In the genomic region with DNA sequence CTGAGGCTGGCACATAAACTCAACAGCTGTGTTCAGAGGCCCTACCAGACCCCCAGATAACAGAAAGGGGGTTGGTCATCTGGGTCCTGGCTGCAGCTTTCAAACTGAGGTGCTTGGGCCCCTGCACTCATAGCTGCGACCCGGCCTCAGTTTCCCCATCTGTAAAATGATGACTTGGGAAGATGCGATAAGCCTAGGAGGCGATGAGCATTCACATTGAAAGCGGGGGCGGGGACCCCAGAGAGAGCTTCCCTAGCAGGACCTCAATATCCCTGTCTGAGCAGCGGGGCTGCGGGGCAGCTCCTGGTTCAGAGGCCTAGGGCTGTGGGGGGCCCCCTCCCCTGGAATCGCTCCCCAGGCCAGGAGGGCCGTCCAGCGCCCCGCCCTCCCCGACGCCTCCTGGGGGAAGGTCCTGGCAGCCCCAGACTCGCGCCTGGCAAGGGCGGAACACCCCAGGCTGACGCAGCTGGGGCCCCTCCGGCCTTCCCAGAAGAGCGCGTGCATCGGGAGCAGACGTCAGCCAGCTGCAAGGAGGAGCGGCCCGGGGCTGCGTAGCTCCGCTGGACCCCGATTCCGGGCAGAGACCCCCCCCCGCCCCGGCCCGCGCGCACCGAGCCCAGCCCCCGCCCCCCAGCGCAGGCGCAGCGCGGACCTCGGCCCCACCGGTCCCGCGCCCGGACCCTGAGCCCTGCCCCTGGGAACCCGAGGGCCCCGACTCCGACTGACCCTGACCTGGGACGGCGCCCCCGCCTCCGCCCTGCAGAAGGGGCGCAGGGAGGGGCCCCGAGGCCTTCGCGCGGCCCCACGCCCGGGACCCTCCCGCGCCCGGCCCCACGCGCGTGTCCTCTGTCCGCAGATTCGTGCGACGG, we compare ENCODE assay signal across 8 cellular contexts. TPM values are rescaled to one million over a fixed set of nuclear protein-coding genes. Genes with fewer than 3 reads are reported as not detected.
DNase-seq lines count a peak whose midpoint lies in the region; ATAC-seq, FAIRE-seq and TF ChIP-seq lines count a peak whose summit lies in the region.

No MANE protein-coding gene starts in this region.

- H3K36me3 ChIP-seq in RWPE2 (ENCODE audit: low read depth) (peaks cover 25% of the 10 kb centered on the region), kidney epithelial cell (ENCODE audit: control insufficient read depth, insufficient read depth, low read length) (peaks cover 4% of the 10 kb centered on the region), smooth muscle cell (ENCODE audit: low read depth) (no peaks in the 10 kb centered on the region)

- WGBS in A549 (ENCODE audit: missing lambda C conversion rate), result 24% methylated on average over 6 of the region's 69 CpGs
- 9% methylated on average over 28 of the region's 69 CpGs for WGBS in smooth muscle cell (ENCODE audit: low lambda C conversion rate)

- H2AFZ ChIP-seq in smooth muscle cell (ENCODE audit: low read depth), result no peak overlapping the region

- H3K27ac ChIP-seq in A549, result peak overlapping the region; percentile 99
- H3K27ac ChIP-seq in RWPE2 (ENCODE audit: poor library complexity, severe bottlenecking), result peak overlapping the region; percentile 96
- peak overlapping the region; percentile 98 for H3K27ac ChIP-seq in smooth muscle cell (ENCODE audit: low read depth)

- TF ChIP-seq RAD21 in A549 (conservative IDR thresholded peaks at IDR 0.05 in 1 of 2, IDR thresholded peaks at IDR 0.05 in 1 of 2), result no peak

- H3K4me2 ChIP-seq in A549 (peak overlapping the region; percentile 77), smooth muscle cell (peak overlapping the region; percentile 99)

- peaks cover 18% of the 10 kb centered on the region for H3F3A ChIP-seq in smooth muscle cell (ENCODE audit: low read depth)

- H3K4me3 ChIP-seq in A549, result peak overlapping the region; percentile 64
- H3K4me3 ChIP-seq in RWPE2 (ENCODE audit: severe bottlenecking), result peak overlapping the region; percentile 50
- peak overlapping the region; percentile 49 to 58 for H3K4me3 ChIP-seq in cardiac fibroblast (replicated peaks in 1 of 2; ENCODE audit: low read depth in 2 of 2, low read length in 2 of 2)
- peak overlapping the region; percentile 45 for H3K4me3 ChIP-seq in kidney epithelial cell (ENCODE audit: low read depth, low read length)
- peak overlapping the region; percentile 81 for H3K4me3 ChIP-seq in smooth muscle cell

- H3K9ac ChIP-seq in smooth muscle cell (ENCODE audit: low read depth), result peak overlapping the region; percentile 92

- CTCF ChIA-PET in A549 (lab: Yijun Ruan, JAX), result interaction anchor here (0.6 to 2.0 kb wide), 9 partner anchors 9 to 189 kb away, joined by 3 to 7 read pairs (median 4); no protein-coding TSS in a partner anchor

- H3K4me1 ChIP-seq in A549 (peaks cover 26% of the 10 kb centered on the region), RWPE2 (ENCODE audit: insufficient read depth, poor library complexity, severe bottlenecking) (peaks cover 5% of the 10 kb centered on the region), smooth muscle cell (ENCODE audit: low read depth) (peaks cover 10% of the 10 kb centered on the region)

- H3K27me3 ChIP-seq in RWPE2 (ENCODE audit: insufficient read depth, poor library complexity, severe bottlenecking), result no peaks in the 10 kb centered on the region
- H3K27me3 ChIP-seq in kidney epithelial cell (ENCODE audit: control insufficient read depth, insufficient read depth, low read length), result no peaks in the 10 kb centered on the region
- H3K27me3 ChIP-seq in smooth muscle cell (ENCODE audit: low read depth), result no peaks in the 10 kb centered on the region

- POLR2A ChIA-PET in A549 (lab: Yijun Ruan, JAX), result interaction anchor here (0.6 to 1.2 kb wide), 2 partner anchors 16 to 46 kb away, joined by 4 to 6 read pairs; a partner anchor contains a TSS

- H3K9me3 ChIP-seq in A549, result no peaks in the 10 kb centered on the region
- H3K9me3 ChIP-seq in RWPE2 (ENCODE audit: severe bottlenecking), result no peaks in the 10 kb centered on the region
- no peaks in the 10 kb centered on the region for H3K9me3 ChIP-seq in smooth muscle cell (replicated peaks; ENCODE audit: low read depth)

- TF ChIP-seq POLR2A in A549 (IDR thresholded peaks at IDR 0.05; ENCODE audit: low read length), result no peak; the same call in 1 of the 2 replicates

- H4K20me1 ChIP-seq in smooth muscle cell (ENCODE audit: low read depth), result peaks cover 29% of the 10 kb centered on the region

- no peak for FAIRE-seq in A549 (lab: Jason Lieb, UNC)

- peak; percentile 59 to 78 for DNase-seq in A549 (ENCODE audit: low read depth in 1 of 2, low spot score in 1 of 2)
- DNase-seq in GM13977 (ENCODE audit: low spot score), result peak; percentile 74
- DNase-seq in RWPE2 (ENCODE audit: low spot score), result no peak
- peak; percentile 75 to 95 for DNase-seq in cardiac fibroblast (ENCODE audit: low read depth in 2 of 2)
- no peak for DNase-seq in kidney epithelial cell (ENCODE audit: low read depth)
- DNase-seq in smooth muscle cell (lab: John Stamatoyannopoulos, UW; ENCODE audit: unreplicated experiment), result peak; percentile 64
- DNase-seq in NCI-H2107 (lab: John Stamatoyannopoulos, UW), result no peak

- TF ChIP-seq CTCF in A549 (IDR thresholded peaks at IDR 0.05) (no peak), GM13977 (IDR thresholded peaks at IDR 0.05; ENCODE audit: extremely low read depth, insufficient read depth, missing control alignments) (no peak), RWPE2 (IDR thresholded peaks at IDR 0.05; ENCODE audit: poor library complexity, severe bottlenecking) (no peak), cardiac fibroblast (IDR thresholded peaks at IDR 0.05; ENCODE audit: low read depth, low read length) (no peak), kidney epithelial cell (IDR thresholded peaks at IDR 0.05; ENCODE audit: insufficient read depth, low read length, poor library complexity, severe bottlenecking) (no peak), smooth muscle cell (IDR thresholded peaks at IDR 0.05; ENCODE audit: borderline replicate concordance, insufficient read depth, poor library complexity, severe bottlenecking) (no peak)

- peak; percentile 19 to 32 for ATAC-seq in A549
- ATAC-seq in HG03025 (IDR thresholded peaks at IDR 0.05; ENCODE audit: low FRiP score, unreplicated experiment), result peak; percentile 13
- ATAC-seq in RWPE2 (ENCODE audit: low read depth), result peak; percentile 17

- TF ChIP-seq EP300 in A549 (IDR thresholded peaks at IDR 0.05), result no peak

- in situ Hi-C loops in GM13977 (cut with MboI; ENCODE audit: low pct_unique_long_range_greater_than_20kb, low sequenced_read_pairs, unreplicated experiment), result no loop called here

- peaks cover 18% of the 10 kb centered on the region for H3K79me2 ChIP-seq in smooth muscle cell (ENCODE audit: low read depth)

TF ChIP-seq in A549, 52 proteins besides CTCF, POLR2A, EP300 and RAD21 (continues in another document):
- TF ChIP-seq FOSB (CRISPR knock-in tag; IDR thresholded peaks at IDR 0.05) (no peak), JUN (IDR thresholded peaks at IDR 0.05) (peak in 1 of 2 experiments; percentile 87; a peak in 1 of 5 replicates), SMC3 (IDR thresholded peaks at IDR 0.05) (no peak), GATA3 (IDR thresholded peaks at IDR 0.05; ENCODE audit: borderline replicate concordance) (peak; percentile 33; the same call in 1 of the 2 replicates), EHF (CRISPR knock-in tag; IDR thresholded peaks at IDR 0.05) (0 out of 2 replicates have a peak, but pooled peaks have one; percentile 38), PHF8 (IDR thresholded peaks at IDR 0.05; ENCODE audit: borderline replicate concordance, low read depth) (peak; percentile 48; the same call in 1 of the 2 replicates)

RNA-seq across cellular contexts. Expression of a gene that starts 3.5 kb away (rescaled TPM):
- 45.5 and 58.1 TPM in 2 replicates for polyA plus RNA-seq in A549 (2011; rRNA removed)
- 109 and 193 TPM in 2 replicates for polyA plus RNA-seq in A549 (2012; cell fraction: cytosol; rRNA removed)
- 322 and 573 TPM in 2 replicates for polyA plus RNA-seq in A549 (2012; cell fraction: nucleus; rRNA removed)
- polyA plus RNA-seq in A549 (2017; fragmentation: RNase III; extraction: RNeasy Plus Mini Kit Qiagen cat#74134 plus additional on column Dnase treatment), result 110 to 131 TPM (median 118 TPM) in 3 replicates
- polyA minus RNA-seq in A549 (2011; rRNA and poly(A)+ RNA removed), result 32.4 and 35.3 TPM in 2 replicates
- total RNA-seq in kidney epithelial cell, result 378 and 504 TPM in 2 replicates
- 117 and 132 TPM in 2 replicates for total RNA-seq in smooth muscle cell
- polyA plus RNA-seq in smooth muscle cell, result 153 and 172 TPM in 2 replicates

RNA-seq across cellular contexts. Expression of a gene that starts 15.6 kb away (rescaled TPM):
- 0.10 TPM in 1 of 2 replicates, not detected in the other for polyA plus RNA-seq in A549 (2011; rRNA removed)
- polyA plus RNA-seq in A549 (2012; cell fraction: cytosol; rRNA removed), result 0.06 and 0.11 TPM in 2 replicates
- 0.10 TPM in 1 of 2 replicates, not detected in the other for polyA plus RNA-seq in A549 (2012; cell fraction: nucleus; rRNA removed)
- polyA plus RNA-seq in A549 (2017; fragmentation: RNase III; extraction: RNeasy Plus Mini Kit Qiagen cat#74134 plus additional on column Dnase treatment), result not detected in 3 replicates
- polyA minus RNA-seq in A549 (2011; rRNA and poly(A)+ RNA removed), result not detected in 2 replicates
- not detected in 2 replicates for total RNA-seq in kidney epithelial cell
- total RNA-seq in smooth muscle cell, result not detected in 2 replicates
- not detected in 2 replicates for polyA plus RNA-seq in smooth muscle cell

RNA-seq across cellular contexts. Expression of a gene that starts 16.6 kb away (rescaled TPM):
- polyA plus RNA-seq in A549 (2011; rRNA removed) (3.1 and 4.9 TPM in 2 replicates), A549 (2017; fragmentation: RNase III; extraction: RNeasy Plus Mini Kit Qiagen cat#74134 plus additional on column Dnase treatment) (35.0 to 36.3 TPM (median 35.4 TPM) in 3 replicates), smooth muscle cell (55.7 and 60.4 TPM in 2 replicates)
- 43.6 and 53.5 TPM in 2 replicates for polyA plus RNA-seq in A549 (2012; cell fraction: cytosol; rRNA removed)
- 71.1 and 89.5 TPM in 2 replicates for polyA plus RNA-seq in A549 (2012; cell fraction: nucleus; rRNA removed)
- 2.4 and 5.0 TPM in 2 replicates for polyA minus RNA-seq in A549 (2011; rRNA and poly(A)+ RNA removed)
- total RNA-seq in kidney epithelial cell (77.6 and 107 TPM in 2 replicates), smooth muscle cell (19.8 and 24.6 TPM in 2 replicates)

RNA-seq across cellular contexts. Expression of a gene that starts 29.1 kb away (rescaled TPM):
- 2.0 and 3.0 TPM in 2 replicates for polyA plus RNA-seq in A549 (2011; rRNA removed)
- polyA plus RNA-seq in A549 (2012; cell fraction: cytosol; rRNA removed), result 5.4 and 7.0 TPM in 2 replicates
- polyA plus RNA-seq in A549 (2012; cell fraction: nucleus; rRNA removed), result 8.5 and 8.8 TPM in 2 replicates
- 11.4 to 17.5 TPM (median 15.7 TPM) in 3 replicates for polyA plus RNA-seq in A549 (2017; fragmentation: RNase III; extraction: RNeasy Plus Mini Kit Qiagen cat#74134 plus additional on column Dnase treatment)
- 2.2 and 3.7 TPM in 2 replicates for polyA minus RNA-seq in A549 (2011; rRNA and poly(A)+ RNA removed)
- 42.8 and 49.8 TPM in 2 replicates for total RNA-seq in kidney epithelial cell
- total RNA-seq in smooth muscle cell, result 11.1 and 17.1 TPM in 2 replicates
- polyA plus RNA-seq in smooth muscle cell, result 16.6 and 21.3 TPM in 2 replicates

RNA-seq across cellular contexts. Expression of a gene that starts 40.0 kb away (rescaled TPM):
- polyA plus RNA-seq in A549 (2011; rRNA removed) (0.13 TPM in 1 of 2 replicates, not detected in the other), A549 (2017; fragmentation: RNase III; extraction: RNeasy Plus Mini Kit Qiagen cat#74134 plus additional on column Dnase treatment) (0.79 to 1.1 TPM (median 1.0 TPM) in 3 replicates), smooth muscle cell (0.18 TPM in 2 replicates)
- polyA plus RNA-seq in A549 (2012; cell fraction: cytosol; rRNA removed), result 0.28 and 0.39 TPM in 2 replicates
- 1.5 and 1.7 TPM in 2 replicates for polyA plus RNA-seq in A549 (2012; cell fraction: nucleus; rRNA removed)
- polyA minus RNA-seq in A549 (2011; rRNA and poly(A)+ RNA removed), result not detected in 2 replicates
- total RNA-seq in kidney epithelial cell (not detected in 2 replicates), smooth muscle cell (not detected in 2 replicates)

Comparison
In these comparisons a context has a peak if more than half of its experiments do, and no peak if none do; other contexts are left out.
1. DNase-seq: peak in A549 (2 of 2), GM13977 (single experiment), cardiac fibroblast (2 of 2) and smooth muscle cell (single experiment); none in RWPE2 (single experiment), kidney epithelial cell (single experiment) and NCI-H2107 (single experiment).
2. Peak in every context shown above with its lines, with median percentiles within 50 percentile points of each other: ATAC-seq, H3K27ac ChIP-seq and H3K4me3 ChIP-seq.